8 cellular contexts compared by ENCODE assay signal in the genomic region with DNA sequence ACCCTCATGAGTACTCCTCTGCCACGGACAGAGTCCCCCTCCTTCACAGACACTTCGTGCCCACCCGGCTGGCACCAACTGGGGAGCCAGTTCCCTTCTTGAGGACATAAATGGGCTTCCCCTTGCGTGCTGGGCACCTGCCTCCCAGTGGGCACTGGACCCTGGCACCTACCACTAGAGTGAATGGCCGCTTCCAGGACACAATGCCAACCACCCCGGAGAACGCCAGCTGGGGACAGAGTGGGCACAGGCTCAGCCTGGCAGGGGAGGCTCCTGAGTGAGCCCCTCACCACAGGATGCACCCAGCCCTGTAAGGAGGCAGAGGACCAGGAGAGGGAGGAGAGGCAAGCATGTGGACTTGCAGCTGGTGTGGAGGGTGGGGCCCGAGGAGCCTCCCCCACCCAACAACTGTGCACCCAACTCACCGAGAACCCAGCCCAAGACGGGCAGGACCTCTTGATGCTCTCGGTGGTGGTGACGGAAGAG. TPM values are rescaled to one million over a fixed set of nuclear protein-coding genes. Genes with fewer than 3 reads are reported as not detected.
DNase-seq lines count a peak whose midpoint lies in the region; ATAC-seq, FAIRE-seq and TF ChIP-seq lines count a peak whose summit lies in the region.

No MANE protein-coding gene starts in this region.

- no peaks in the 10 kb centered on the region for H3K9me3 ChIP-seq in HepG2 (ENCODE audit: low read length)
- no peaks in the 10 kb centered on the region for H3K9me3 ChIP-seq in transverse colon

- DNase-seq in activated T-cell treated with anti-CD3 and anti-CD28 coated beads, Interleukin-2, amount 50 U/mL, for 4 hours: no peak
- no peak for DNase-seq in activated T-cell treated with anti-CD3 and anti-CD28 coated beads, Interleukin-2, amount 50 U/mL, for 48 hours
- DNase-seq in HepG2 (ENCODE audit: low spot score) (no peak), transverse colon (no peak), HuH-7 (ENCODE audit: low spot score) (no peak), AG20443 (ENCODE audit: low spot score) (no peak)
- no peak for DNase-seq in effector CD4-positive, alpha-beta T cell

- H3K4me3 Mint-ChIP-seq in activated T-cell treated with anti-CD3 and anti-CD28 coated beads, Interleukin-2, amount 50 U/mL, for 4 hours: peak overlapping the region; percentile 84

- peak overlapping the region; percentile 99 for H3K4me2 ChIP-seq in HepG2 (ENCODE audit: low read depth, low read length)

- TF ChIP-seq RAD21 in HepG2 (CRISPR knock-in tag; IDR thresholded peaks at IDR 0.05): no peak

- WGBS in HepG2 (ENCODE audit: low lambda C conversion rate): 42% methylated on average over 6 of the region's 12 CpGs
- 48% methylated on average over 12 of the region's 12 CpGs; no CpG with 5 or more reads in 1 of the 2 donors for WGBS in transverse colon (ENCODE audit: low coverage in 1 of 2), 2 donors

- H3K4me1 Mint-ChIP-seq in activated T-cell treated with anti-CD3 and anti-CD28 coated beads, Interleukin-2, amount 50 U/mL, for 4 hours (ENCODE audit: low read depth): peaks cover 30% of the 10 kb centered on the region

- CTCF ChIA-PET in HepG2 (lab: Yijun Ruan, JAX; ENCODE audit: low intra/inter-chr PET ratio, low total read pairs): no interaction called here

- in situ Hi-C loops in HepG2 (cut with HindIII; ENCODE audit: extremely low pct_ligation_motif_present, low pct_unique_long_range_greater_than_20kb) (loop anchor here (10.0 kb wide), 1 partner anchor 51 kb away; the partner anchor contains the start of genes FDPS and PKLR), transverse colon (cut with MboI; ENCODE audit: low pct_ligation_motif_present in 1 of 4, low pct_unique_long_range_greater_than_20kb in 1 of 4, low sequenced_read_pairs in 3 of 4) (loop anchor here in 3 of 4 donors (10.0 to 25.0 kb wide), 2 partner anchors 61 to 333 kb away; no protein-coding TSS in a partner anchor)

- no peaks in the 10 kb centered on the region for H3K27me3 Mint-ChIP-seq in activated T-cell treated with anti-CD3 and anti-CD28 coated beads, Interleukin-2, amount 50 U/mL, for 4 hours (ENCODE audit: low read depth)

- H3K27ac ChIP-seq in angular gyrus (ENCODE audit: low read depth, low read length) (peak overlapping the region; percentile 97), HepG2 (ENCODE audit: extremely low read length, insufficient read depth, low read length) (peak overlapping the region; percentile 4), transverse colon (peak overlapping the region; percentile 91 to 95 (median 92))

- TF ChIP-seq POLR2A in HepG2 (IDR thresholded peaks at IDR 0.05; ENCODE audit: insufficient read depth in 1 of 2, low read depth in 2 of 2, low read length in 2 of 2) (no peak), transverse colon (IDR thresholded peaks at IDR 0.05) (no peak)

- FAIRE-seq in HepG2 (lab: Jason Lieb, UNC): no peak

- peaks cover 45% of the 10 kb centered on the region for H3K4me1 ChIP-seq in HepG2 (ENCODE audit: insufficient read depth, low read length)
- peaks cover 21 to 39% (median 28%) of the 10 kb centered on the region in 4 donors for H3K4me1 ChIP-seq in transverse colon

- no peak for ATAC-seq in activated T-cell treated with anti-CD3 and anti-CD28 coated beads, Interleukin-2, amount 50 U/mL, for 4 hours
- ATAC-seq in HepG2: no peak

- H3K36me3 Mint-ChIP-seq in activated T-cell treated with anti-CD3 and anti-CD28 coated beads, Interleukin-2, amount 50 U/mL, for 4 hours (ENCODE audit: insufficient read depth): peaks cover 17% of the 10 kb centered on the region

- peak overlapping the region; percentile 61 to 83 (median 72) for H3K4me3 ChIP-seq in HepG2 (replicated peaks in 1 of 3; ENCODE audit: insufficient read depth in 1 of 3, low read depth in 2 of 3, low read length in 3 of 3)
- peak overlapping the region; percentile 57 to 98 (median 79) for H3K4me3 ChIP-seq in transverse colon

- no peak overlapping the region for H2AFZ ChIP-seq in HepG2 (ENCODE audit: low read length)

- TF ChIP-seq CTCF in HepG2 (CRISPR knock-in tag; IDR thresholded peaks at IDR 0.05) (no peak), transverse colon (IDR thresholded peaks at IDR 0.05) (no peak)

- BruUV-seq in HepG2 (replicated peaks; lab: Mats Ljungman, UMichigan): no TSS peak

- H3K36me3 ChIP-seq in HepG2 (replicated peaks in 1 of 2; ENCODE audit: control insufficient read depth in 1 of 2, insufficient read depth in 2 of 2, low read length in 2 of 2): peaks cover 3 to 6% of the 10 kb centered on the region in 2 experiments; a peak in 2 of 5 replicates
- H3K36me3 ChIP-seq in transverse colon: no peaks in the 10 kb centered on the region

- TF ChIP-seq EP300 in HepG2 (IDR thresholded peaks at IDR 0.05; ENCODE audit: low read depth in 2 of 2, low read length in 2 of 2) (no peak), HepG2 (CRISPR knock-in tag; IDR thresholded peaks at IDR 0.05; ENCODE audit: borderline replicate concordance) (no peak), transverse colon (IDR thresholded peaks at IDR 0.05; ENCODE audit: low read depth) (no peak)

- H3K9me3 Mint-ChIP-seq in activated T-cell treated with anti-CD3 and anti-CD28 coated beads, Interleukin-2, amount 50 U/mL, for 4 hours: no peaks in the 10 kb centered on the region

- POLR2A ChIA-PET in HepG2 (lab: Yijun Ruan, JAX): interaction anchor here (1.3 kb wide), 1 partner anchor 54 kb away, joined by 9 read pairs; the partner anchor contains the start of gene FDPS

- peak overlapping the region; percentile 72 for H3K9ac ChIP-seq in HepG2 (ENCODE audit: insufficient read depth, low read depth, low read length)

- H3K27me3 ChIP-seq in HepG2 (ENCODE audit: control insufficient read depth in 1 of 2, insufficient read depth in 2 of 2, low read length in 2 of 2): no peaks in the 10 kb centered on the region
- no peaks in the 10 kb centered on the region for H3K27me3 ChIP-seq in transverse colon

- no peaks in the 10 kb centered on the region for H4K20me1 ChIP-seq in HepG2 (ENCODE audit: insufficient read depth, low read length)

- peaks cover 8% of the 10 kb centered on the region for H3K79me2 ChIP-seq in HepG2 (ENCODE audit: insufficient read depth, low read length)

- intact Hi-C loops in HepG2 (cut with micrococcal nuclease; ENCODE audit: unreplicated experiment) (no loop called here), transverse colon (cut with DNase I; ENCODE audit: low total_unique reads) (loop anchor here (10.0 kb wide), 1 partner anchor 341 kb away; no protein-coding TSS in a partner anchor)

RNA-seq across cellular contexts. Expression of gene ENTREP3, which starts 1.0 kb away (rescaled TPM):
- 10 to 100 TPM; 31.7 to 41.3 (median 39.8) TPM for total RNA-seq in activated T-cell treated with anti-CD3 and anti-CD28 coated beads, Interleukin-2, amount 50 U/mL, for 4 hours
- total RNA-seq in HepG2 (2016; rRNA removed; fragmentation: Illumina TruSeq; extraction: Trizol) (4.1 and 6.2 TPM in 2 replicates), transverse colon (10 to 100 TPM in 3 of 4 donors, 1 to 10 TPM in 1; 9.0 to 21.9 (median 15.7) TPM)
- 3.6 and 4.8 TPM in 2 replicates for total RNA-seq in HepG2 (2016; cell fraction: cytosol; rRNA removed; fragmentation: Illumina TruSeq; extraction: Trizol; ENCODE audit: low read depth)
- total RNA-seq in HepG2 (2016; cell fraction: insoluble cytoplasmic fraction; rRNA removed; fragmentation: Illumina TruSeq; extraction: Trizol): 3.2 and 5.5 TPM in 2 replicates
- total RNA-seq in HepG2 (2016; cell fraction: membrane; rRNA removed; fragmentation: Illumina TruSeq; extraction: Trizol): 12.9 and 13.0 TPM in 2 replicates
- total RNA-seq in HepG2 (2016; cell fraction: nucleus; rRNA removed; fragmentation: Illumina TruSeq; extraction: Trizol): 6.9 and 8.6 TPM in 2 replicates
- 9.9 and 11.9 TPM in 2 replicates for polyA plus RNA-seq in HepG2 (2011; rRNA removed)
- polyA plus RNA-seq in HepG2 (2011; cell fraction: cytosol; rRNA removed): 7.8 and 10.3 TPM in 2 replicates
- 18.3 and 21.0 TPM in 2 replicates for polyA plus RNA-seq in HepG2 (2011; cell fraction: nucleus; rRNA removed)
- polyA plus RNA-seq in HepG2 (2012): 18.4 and 22.0 TPM in 2 replicates
- polyA plus RNA-seq in HepG2 (2016; cell fraction: cytosol; fragmentation: Illumina TruSeq; extraction: Trizol; ENCODE audit: low read depth): 22.1 and 24.0 TPM in 2 replicates
- 19.7 and 25.6 TPM in 2 replicates for polyA plus RNA-seq in HepG2 (2016; cell fraction: insoluble cytoplasmic fraction; fragmentation: Illumina TruSeq; extraction: Trizol; ENCODE audit: low read depth)
- polyA plus RNA-seq in HepG2 (2016; cell fraction: membrane; fragmentation: Illumina TruSeq; extraction: Trizol; ENCODE audit: low read depth): 49.9 and 57.1 TPM in 2 replicates
- polyA plus RNA-seq in HepG2 (2016; cell fraction: nucleus; fragmentation: Illumina TruSeq; extraction: Trizol; ENCODE audit: insufficient read depth, low read depth): 28.1 and 33.5 TPM in 2 replicates
- 7.5 and 12.8 TPM in 2 replicates for polyA minus RNA-seq in HepG2 (2011; rRNA and poly(A)+ RNA removed; ENCODE audit: low replicate concordance)
- polyA minus RNA-seq in HepG2 (2011; cell fraction: cytosol; rRNA and poly(A)+ RNA removed): 8.1 and 9.3 TPM in 2 replicates
- 3.7 and 4.4 TPM in 2 replicates for polyA minus RNA-seq in HepG2 (2011; cell fraction: nucleus; rRNA and poly(A)+ RNA removed)

RNA-seq across cellular contexts. Expression of gene SCAMP3, which starts 7.9 kb away (rescaled TPM):
- 100 to 1,000 TPM; 193 to 214 (median 208) TPM for total RNA-seq in activated T-cell treated with anti-CD3 and anti-CD28 coated beads, Interleukin-2, amount 50 U/mL, for 4 hours
- total RNA-seq in HepG2 (2016; rRNA removed; fragmentation: Illumina TruSeq; extraction: Trizol) (27.0 and 46.8 TPM in 2 replicates), transverse colon (10 to 100 TPM in 3 of 4 donors, 1 to 10 TPM in 1; 7.8 to 61.3 (median 35.2) TPM)
- 16.4 and 20.0 TPM in 2 replicates for total RNA-seq in HepG2 (2016; cell fraction: cytosol; rRNA removed; fragmentation: Illumina TruSeq; extraction: Trizol; ENCODE audit: low read depth)
- total RNA-seq in HepG2 (2016; cell fraction: insoluble cytoplasmic fraction; rRNA removed; fragmentation: Illumina TruSeq; extraction: Trizol): 29.6 and 44.4 TPM in 2 replicates
- 22.9 and 28.4 TPM in 2 replicates for total RNA-seq in HepG2 (2016; cell fraction: membrane; rRNA removed; fragmentation: Illumina TruSeq; extraction: Trizol)
- total RNA-seq in HepG2 (2016; cell fraction: nucleus; rRNA removed; fragmentation: Illumina TruSeq; extraction: Trizol): 37.1 and 38.5 TPM in 2 replicates
- 83.3 and 92.5 TPM in 2 replicates for polyA plus RNA-seq in HepG2 (2011; rRNA removed)
- polyA plus RNA-seq in HepG2 (2011; cell fraction: cytosol; rRNA removed): 94.5 and 95.0 TPM in 2 replicates
- polyA plus RNA-seq in HepG2 (2011; cell fraction: nucleus; rRNA removed): 74.3 and 75.6 TPM in 2 replicates
- polyA plus RNA-seq in HepG2 (2012): 30.4 and 37.1 TPM in 2 replicates
- polyA plus RNA-seq in HepG2 (2016; cell fraction: cytosol; fragmentation: Illumina TruSeq; extraction: Trizol; ENCODE audit: low read depth): 28.3 and 28.6 TPM in 2 replicates
- 45.8 and 52.3 TPM in 2 replicates for polyA plus RNA-seq in HepG2 (2016; cell fraction: insoluble cytoplasmic fraction; fragmentation: Illumina TruSeq; extraction: Trizol; ENCODE audit: low read depth)
- 37.1 and 38.2 TPM in 2 replicates for polyA plus RNA-seq in HepG2 (2016; cell fraction: membrane; fragmentation: Illumina TruSeq; extraction: Trizol; ENCODE audit: low read depth)
- 82.5 and 83.5 TPM in 2 replicates for polyA plus RNA-seq in HepG2 (2016; cell fraction: nucleus; fragmentation: Illumina TruSeq; extraction: Trizol; ENCODE audit: insufficient read depth, low read depth)
- 118 and 271 TPM in 2 replicates for polyA minus RNA-seq in HepG2 (2011; rRNA and poly(A)+ RNA removed; ENCODE audit: low replicate concordance)
- polyA minus RNA-seq in HepG2 (2011; cell fraction: cytosol; rRNA and poly(A)+ RNA removed): 33.3 and 39.4 TPM in 2 replicates
- polyA minus RNA-seq in HepG2 (2011; cell fraction: nucleus; rRNA and poly(A)+ RNA removed): 16.9 and 21.4 TPM in 2 replicates

RNA-seq across cellular contexts. Expression of gene CLK2, which starts 19.0 kb away (rescaled TPM):
- total RNA-seq in activated T-cell treated with anti-CD3 and anti-CD28 coated beads, Interleukin-2, amount 50 U/mL, for 4 hours: 10 to 100 TPM; 64.2 to 68.4 (median 66.3) TPM
- 10.1 and 20.1 TPM in 2 replicates for total RNA-seq in HepG2 (2016; rRNA removed; fragmentation: Illumina TruSeq; extraction: Trizol)
- 8.5 and 11.8 TPM in 2 replicates for total RNA-seq in HepG2 (2016; cell fraction: cytosol; rRNA removed; fragmentation: Illumina TruSeq; extraction: Trizol; ENCODE audit: low read depth)
- total RNA-seq in HepG2 (2016; cell fraction: insoluble cytoplasmic fraction; rRNA removed; fragmentation: Illumina TruSeq; extraction: Trizol): 10.6 and 19.2 TPM in 2 replicates
- 9.3 and 12.0 TPM in 2 replicates for total RNA-seq in HepG2 (2016; cell fraction: membrane; rRNA removed; fragmentation: Illumina TruSeq; extraction: Trizol)
- 23.9 and 32.6 TPM in 2 replicates for total RNA-seq in HepG2 (2016; cell fraction: nucleus; rRNA removed; fragmentation: Illumina TruSeq; extraction: Trizol)
- polyA plus RNA-seq in HepG2 (2011; rRNA removed): 73.5 and 74.0 TPM in 2 replicates
- 23.9 and 24.4 TPM in 2 replicates for polyA plus RNA-seq in HepG2 (2011; cell fraction: cytosol; rRNA removed)
- 317 and 392 TPM in 2 replicates for polyA plus RNA-seq in HepG2 (2011; cell fraction: nucleus; rRNA removed)
- 31.3 and 32.7 TPM in 2 replicates for polyA plus RNA-seq in HepG2 (2012)
- polyA plus RNA-seq in HepG2 (2016; cell fraction: cytosol; fragmentation: Illumina TruSeq; extraction: Trizol; ENCODE audit: low read depth): 3.0 and 3.3 TPM in 2 replicates
- polyA plus RNA-seq in HepG2 (2016; cell fraction: insoluble cytoplasmic fraction; fragmentation: Illumina TruSeq; extraction: Trizol; ENCODE audit: low read depth): 15.8 and 17.9 TPM in 2 replicates
- polyA plus RNA-seq in HepG2 (2016; cell fraction: membrane; fragmentation: Illumina TruSeq; extraction: Trizol; ENCODE audit: low read depth): 7.6 TPM in 2 replicates
- polyA plus RNA-seq in HepG2 (2016; cell fraction: nucleus; fragmentation: Illumina TruSeq; extraction: Trizol; ENCODE audit: insufficient read depth, low read depth): 110 and 120 TPM in 2 replicates
- 47.2 and 97.7 TPM in 2 replicates for polyA minus RNA-seq in HepG2 (2011; rRNA and poly(A)+ RNA removed; ENCODE audit: low replicate concordance)
- 12.4 and 13.9 TPM in 2 replicates for polyA minus RNA-seq in HepG2 (2011; cell fraction: cytosol; rRNA and poly(A)+ RNA removed)
- polyA minus RNA-seq in HepG2 (2011; cell fraction: nucleus; rRNA and poly(A)+ RNA removed): 94.1 and 94.6 TPM in 2 replicates
- total RNA-seq in transverse colon: 10 to 100 TPM; 31.9 to 92.9 (median 51.5) TPM

RNA-seq across cellular contexts. Expression of gene HCN3, which starts 23.0 kb away (rescaled TPM):
- 1 to 10 TPM; 1.1 to 1.3 (median 1.3) TPM for total RNA-seq in activated T-cell treated with anti-CD3 and anti-CD28 coated beads, Interleukin-2, amount 50 U/mL, for 4 hours
- total RNA-seq in HepG2 (2016; rRNA removed; fragmentation: Illumina TruSeq; extraction: Trizol) (1.3 and 2.4 TPM in 2 replicates), transverse colon (10 to 100 TPM; 13.0 to 34.0 (median 22.2) TPM)
- 0.44 and 0.51 TPM in 2 replicates for total RNA-seq in HepG2 (2016; cell fraction: cytosol; rRNA removed; fragmentation: Illumina TruSeq; extraction: Trizol; ENCODE audit: low read depth)
- 0.77 and 3.4 TPM in 2 replicates for total RNA-seq in HepG2 (2016; cell fraction: insoluble cytoplasmic fraction; rRNA removed; fragmentation: Illumina TruSeq; extraction: Trizol)
- total RNA-seq in HepG2 (2016; cell fraction: membrane; rRNA removed; fragmentation: Illumina TruSeq; extraction: Trizol): 0.74 and 0.96 TPM in 2 replicates
- 5.8 and 5.9 TPM in 2 replicates for total RNA-seq in HepG2 (2016; cell fraction: nucleus; rRNA removed; fragmentation: Illumina TruSeq; extraction: Trizol)
- polyA plus RNA-seq in HepG2 (2011; rRNA removed): 10.2 and 15.0 TPM in 2 replicates
- 3.4 and 4.0 TPM in 2 replicates for polyA plus RNA-seq in HepG2 (2011; cell fraction: cytosol; rRNA removed)
- polyA plus RNA-seq in HepG2 (2011; cell fraction: nucleus; rRNA removed): 55.6 and 56.4 TPM in 2 replicates
- polyA plus RNA-seq in HepG2 (2012): 6.1 and 7.0 TPM in 2 replicates
- polyA plus RNA-seq in HepG2 (2016; cell fraction: cytosol; fragmentation: Illumina TruSeq; extraction: Trizol; ENCODE audit: low read depth): 0.40 TPM in 2 replicates
- 1.1 and 1.3 TPM in 2 replicates for polyA plus RNA-seq in HepG2 (2016; cell fraction: insoluble cytoplasmic fraction; fragmentation: Illumina TruSeq; extraction: Trizol; ENCODE audit: low read depth)
- polyA plus RNA-seq in HepG2 (2016; cell fraction: membrane; fragmentation: Illumina TruSeq; extraction: Trizol; ENCODE audit: low read depth): 0.72 and 0.85 TPM in 2 replicates
- polyA plus RNA-seq in HepG2 (2016; cell fraction: nucleus; fragmentation: Illumina TruSeq; extraction: Trizol; ENCODE audit: insufficient read depth, low read depth): 18.6 and 19.5 TPM in 2 replicates
- 17.8 and 35.4 TPM in 2 replicates for polyA minus RNA-seq in HepG2 (2011; rRNA and poly(A)+ RNA removed; ENCODE audit: low replicate concordance)
- 1.4 and 3.0 TPM in 2 replicates for polyA minus RNA-seq in HepG2 (2011; cell fraction: cytosol; rRNA and poly(A)+ RNA removed)
- polyA minus RNA-seq in HepG2 (2011; cell fraction: nucleus; rRNA and poly(A)+ RNA removed): 8.8 and 11.3 TPM in 2 replicates

RNA-seq across cellular contexts. Expression of gene MTX1, which starts 45.8 kb away (rescaled TPM):
- 10 to 100 TPM; 77.4 to 88.6 (median 77.7) TPM for total RNA-seq in activated T-cell treated with anti-CD3 and anti-CD28 coated beads, Interleukin-2, amount 50 U/mL, for 4 hours
- total RNA-seq in HepG2 (2016; rRNA removed; fragmentation: Illumina TruSeq; extraction: Trizol) (64.5 and 71.5 TPM in 2 replicates), transverse colon (10 to 100 TPM; 24.3 to 64.0 (median 46.0) TPM)
- 20.6 and 22.4 TPM in 2 replicates for total RNA-seq in HepG2 (2016; cell fraction: cytosol; rRNA removed; fragmentation: Illumina TruSeq; extraction: Trizol; ENCODE audit: low read depth)
- total RNA-seq in HepG2 (2016; cell fraction: insoluble cytoplasmic fraction; rRNA removed; fragmentation: Illumina TruSeq; extraction: Trizol): 65.0 and 76.3 TPM in 2 replicates
- 23.2 and 26.5 TPM in 2 replicates for total RNA-seq in HepG2 (2016; cell fraction: membrane; rRNA removed; fragmentation: Illumina TruSeq; extraction: Trizol)
- total RNA-seq in HepG2 (2016; cell fraction: nucleus; rRNA removed; fragmentation: Illumina TruSeq; extraction: Trizol): 35.2 and 36.8 TPM in 2 replicates
- polyA plus RNA-seq in HepG2 (2011; rRNA removed): 72.6 and 85.1 TPM in 2 replicates
- 61.1 and 90.3 TPM in 2 replicates for polyA plus RNA-seq in HepG2 (2011; cell fraction: cytosol; rRNA removed)
- polyA plus RNA-seq in HepG2 (2011; cell fraction: nucleus; rRNA removed): 55.1 and 59.0 TPM in 2 replicates
- 37.3 and 38.1 TPM in 2 replicates for polyA plus RNA-seq in HepG2 (2012)
- 25.0 and 25.6 TPM in 2 replicates for polyA plus RNA-seq in HepG2 (2016; cell fraction: cytosol; fragmentation: Illumina TruSeq; extraction: Trizol; ENCODE audit: low read depth)
- polyA plus RNA-seq in HepG2 (2016; cell fraction: insoluble cytoplasmic fraction; fragmentation: Illumina TruSeq; extraction: Trizol; ENCODE audit: low read depth): 73.9 and 74.4 TPM in 2 replicates
- 19.9 and 21.6 TPM in 2 replicates for polyA plus RNA-seq in HepG2 (2016; cell fraction: membrane; fragmentation: Illumina TruSeq; extraction: Trizol; ENCODE audit: low read depth)
- polyA plus RNA-seq in HepG2 (2016; cell fraction: nucleus; fragmentation: Illumina TruSeq; extraction: Trizol; ENCODE audit: insufficient read depth, low read depth): 49.3 and 57.4 TPM in 2 replicates
- polyA minus RNA-seq in HepG2 (2011; rRNA and poly(A)+ RNA removed; ENCODE audit: low replicate concordance): 129 and 176 TPM in 2 replicates
- polyA minus RNA-seq in HepG2 (2011; cell fraction: cytosol; rRNA and poly(A)+ RNA removed): 27.0 and 36.4 TPM in 2 replicates
- 23.9 and 27.6 TPM in 2 replicates for polyA minus RNA-seq in HepG2 (2011; cell fraction: nucleus; rRNA and poly(A)+ RNA removed)

Comparison
In these comparisons a context has a peak if more than half of its experiments do, and no peak if none do; other contexts are left out.
1. H3K27ac ChIP-seq: peak in every context shown above with its lines; median percentile 97 in angular gyrus; 92 in transverse colon; 4 in HepG2.